In genomic region chr7:106518986-106519385, GRCh38 we compare ENCODE assay signal across 16 cellular contexts.
"Had no signal": no experiment of that assay in that cellular context is flagged by ENCODE, and none has a peak within 500 bp of the region (broad histone marks: within the 10 kb centered on the region; RNA-seq: fewer than 3 reads in every experiment).

No MANE protein-coding gene starts in this region.

- H3K4me3 ChIP-seq: smooth muscle cell had no signal

- FAIRE-seq: colon, endothelial cell of umbilical vein, frontal cortex had no signal

- H3K4me2 ChIP-seq: smooth muscle cell had no signal

- H3K36me3 Mint-ChIP-seq: mesothelial cell of epicardium, natural killer cell had no signal

- H3K9me3 Mint-ChIP-seq: mesothelial cell of epicardium, natural killer cell, neural crest cell had no signal

- H3K4me1 Mint-ChIP-seq: mesothelial cell of epicardium, natural killer cell, neural crest cell had no signal

- H3K4me3 Mint-ChIP-seq: mesothelial cell of epicardium, natural killer cell, neural crest cell had no signal

- ATAC-seq: natural killer cell had no signal

- H3K27ac Mint-ChIP-seq: mesothelial cell of epicardium, natural killer cell had no signal

- DNase-seq: cerebellar nuclear complex; dermis blood vessel endothelial cell; erythroblast; islet precursor cell; mammary epithelial cell; natural killer cell; posterior cingulate gyrus; stimulated activated CD4-positive, alpha-beta T cell treated with anti-CD3 and anti-CD28 coated beads, Interleukin-2, amount 100 ng/mL, for 48 hours; stimulated activated naive CD4-positive, alpha-beta T cell treated with Interleukin-2 at 50 U/mL for 16 hours; trophoblast cell had no signal
